ENCODE assay signal across 1 cellular context in genomic region chr4:153137677-153138630, GRCh38.
TF ChIP-seq lines count a peak whose summit lies in the region.

No MANE protein-coding gene starts in this region.

TF ChIP-seq in K562, 482 proteins besides CTCF, POLR2A, EP300 and RAD21 (continued from another document and continues in another):
- no peak for TF ChIP-seq PURB (CRISPR knock-in tag; IDR thresholded peaks at IDR 0.05; ENCODE audit: low read depth)
- TF ChIP-seq HEY1 (CRISPR knock-in tag; IDR thresholded peaks at IDR 0.05; ENCODE audit: borderline replicate concordance) = no peak
- no peak for TF ChIP-seq ZFP1 (CRISPR knock-in tag; IDR thresholded peaks at IDR 0.05)
- TF ChIP-seq NCOR1 (IDR thresholded peaks at IDR 0.05) = peak; percentile 72
- 0 out of 2 replicates have a peak, but pooled peaks have one; percentile 40 for TF ChIP-seq MBD2 (IDR thresholded peaks at IDR 0.05; ENCODE audit: borderline replicate concordance, low read depth)
- no peak for TF ChIP-seq SRF (CRISPR knock-in tag; IDR thresholded peaks at IDR 0.05)
- TF ChIP-seq TCF3 (CRISPR knock-in tag; IDR thresholded peaks at IDR 0.05) = peak; percentile 90
- TF ChIP-seq PML (IDR thresholded peaks at IDR 0.05; ENCODE audit: low read length) = peak; percentile 75; the same call in 1 of the 2 replicates
- 0 out of 2 replicates have a peak, but pooled peaks have one; percentile 25 for TF ChIP-seq HDAC2 (IDR thresholded peaks at IDR 0.05)
- no peak for TF ChIP-seq SRSF7 (optimal IDR thresholded peaks at IDR 0.05; ENCODE audit: low read depth, low read length)
- TF ChIP-seq RREB1 (CRISPR knock-in tag; IDR thresholded peaks at IDR 0.05) = no peak
- peak; percentile 55; the same call in 1 of the 2 replicates for TF ChIP-seq FOXM1 (IDR thresholded peaks at IDR 0.05; ENCODE audit: low read depth)
- no peak for TF ChIP-seq FOXM1 (CRISPR knock-in tag; IDR thresholded peaks at IDR 0.05; ENCODE audit: low read depth)
- no peak for TF ChIP-seq PHF8 (IDR thresholded peaks at IDR 0.05; ENCODE audit: borderline replicate concordance, low read length)
- no peak for TF ChIP-seq MED1 (CRISPR knock-in tag; IDR thresholded peaks at IDR 0.05; ENCODE audit: borderline replicate concordance)
- TF ChIP-seq CREM (IDR thresholded peaks at IDR 0.05; ENCODE audit: low read depth) = 0 out of 2 replicates have a peak, but pooled peaks have one; percentile 24
- no peak for TF ChIP-seq SMAD4 (CRISPR knock-in tag; conservative IDR thresholded peaks at IDR 0.05)
- no peak for TF ChIP-seq CHD2 (IDR thresholded peaks at IDR 0.05; ENCODE audit: low read depth, low read length)
- TF ChIP-seq HDAC3 (IDR thresholded peaks at IDR 0.05; ENCODE audit: borderline replicate concordance, partially characterized antibody) = peak; percentile 25
- peak in 1 of 2 experiments; percentile 50; a peak in 1 of 4 replicates for TF ChIP-seq TBL1XR1 (IDR thresholded peaks at IDR 0.05; ENCODE audit: low read length in 2 of 2)
- peak; percentile 85 for TF ChIP-seq TAL1 (IDR thresholded peaks at IDR 0.05)
- TF ChIP-seq LEF1 (IDR thresholded peaks at IDR 0.05) = peak; percentile 52; the same call in 1 of the 2 replicates
- TF ChIP-seq CLOCK (CRISPR knock-in tag; IDR thresholded peaks at IDR 0.05; ENCODE audit: borderline replicate concordance) = no peak
- TF ChIP-seq KLF16 (IDR thresholded peaks at IDR 0.05) = peak; percentile 67; the same call in 1 of the 2 replicates
- 0 out of 4 replicates have a peak, but pooled peaks of 1 of the 2 experiments have one; percentile 15 for TF ChIP-seq MNT (conservative IDR thresholded peaks at IDR 0.05)
- TF ChIP-seq ATF1 (CRISPR knock-in tag; IDR thresholded peaks at IDR 0.05) = no peak
- TF ChIP-seq ATF1 (tag; IDR thresholded peaks at IDR 0.05) = peak; percentile 32; the same call in 1 of the 2 replicates
- peak; percentile 85 for TF ChIP-seq CBFA2T3 (IDR thresholded peaks at IDR 0.05)
- TF ChIP-seq NCOA2 (IDR thresholded peaks at IDR 0.05; ENCODE audit: partially characterized antibody in 2 of 2) = no peak
- no peak for TF ChIP-seq NR0B1 (IDR thresholded peaks at IDR 0.05; ENCODE audit: partially characterized antibody)
- TF ChIP-seq MEIS2 (IDR thresholded peaks at IDR 0.05; ENCODE audit: partially characterized antibody) = peak; percentile 7
- TF ChIP-seq ETV6 (IDR thresholded peaks at IDR 0.05; ENCODE audit: borderline replicate concordance in 1 of 2, low read depth in 2 of 2, low read length in 1 of 2) = no peak
- TF ChIP-seq ETV6 (CRISPR knock-in tag; IDR thresholded peaks at IDR 0.05; ENCODE audit: borderline replicate concordance) = no peak
- TF ChIP-seq ZNF507 (tag; conservative IDR thresholded peaks at IDR 0.05) = no peak
- TF ChIP-seq CBFA2T2 (conservative IDR thresholded peaks at IDR 0.05) = peak; percentile 65
- no peak for TF ChIP-seq NFRKB (IDR thresholded peaks at IDR 0.05; ENCODE audit: low read depth)
- no peak for TF ChIP-seq RBM39 (optimal IDR thresholded peaks at IDR 0.05; ENCODE audit: low read depth, low read length)
- no peak for TF ChIP-seq ZNF764 (CRISPR knock-in tag; IDR thresholded peaks at IDR 0.05; ENCODE audit: low read depth)
- peak; percentile 17; the same call in 1 of the 2 replicates for TF ChIP-seq ESRRA (IDR thresholded peaks at IDR 0.05; ENCODE audit: borderline replicate concordance, low read depth)
- no peak for TF ChIP-seq SMAD1 (IDR thresholded peaks at IDR 0.05; ENCODE audit: low read depth, low read length, partially characterized antibody)
- TF ChIP-seq SMARCE1 (IDR thresholded peaks at IDR 0.05) = no peak
- TF ChIP-seq SMARCA4 (IDR thresholded peaks at IDR 0.05) = peak; percentile 85; the same call in 1 of the 2 replicates
- no peak for TF ChIP-seq ELK3 (CRISPR knock-in tag; IDR thresholded peaks at IDR 0.05)
- TF ChIP-seq POLR2B (IDR thresholded peaks at IDR 0.05; ENCODE audit: low read depth, partially characterized antibody) = no peak
- TF ChIP-seq ELF1 (tag; IDR thresholded peaks at IDR 0.05) = 0 out of 2 replicates have a peak, but pooled peaks have one; percentile 29
- peak; percentile 93 for TF ChIP-seq SOX6 (IDR thresholded peaks at IDR 0.05)
- no peak for TF ChIP-seq ETS2 (tag; IDR thresholded peaks at IDR 0.05; ENCODE audit: borderline replicate concordance, poor library complexity, severe bottlenecking)
- no peak for TF ChIP-seq NBN (IDR thresholded peaks at IDR 0.05; ENCODE audit: low read depth)
- TF ChIP-seq POLR2AphosphoS5 (IDR thresholded peaks at IDR 0.05; ENCODE audit: control insufficient read depth, insufficient read depth, low read depth, low read length) = peak; percentile 79
- no peak for TF ChIP-seq ZC3H4 (CRISPR knock-in tag; IDR thresholded peaks at IDR 0.05; ENCODE audit: borderline replicate concordance)
- peak; percentile 72 for TF ChIP-seq JUND (IDR thresholded peaks at IDR 0.05; ENCODE audit: borderline replicate concordance, low read depth, low read length)
- no peak for TF ChIP-seq JUND (tag; IDR thresholded peaks at IDR 0.05; ENCODE audit: borderline replicate concordance, low read depth, low read length)
- peak; percentile 70 for TF ChIP-seq GATA2 (CRISPR knock-in tag; IDR thresholded peaks at IDR 0.05)
- no peak for TF ChIP-seq NR2F6 (CRISPR knock-in tag; IDR thresholded peaks at IDR 0.05)
- no peak for TF ChIP-seq BRF2 (IDR thresholded peaks at IDR 0.05; ENCODE audit: borderline replicate concordance, insufficient read depth, insufficient read length)
- peak; percentile 45; the same call in 1 of the 2 replicates for TF ChIP-seq STAT5A (IDR thresholded peaks at IDR 0.05; ENCODE audit: borderline replicate concordance, low read length)
- no peak for TF ChIP-seq CCNT2 (IDR thresholded peaks at IDR 0.05; ENCODE audit: borderline replicate concordance, extremely low read depth, insufficient read length, low read depth, low read length)
- peak in 1 of 2 experiments; percentile 81; a peak in 1 of 4 replicates for TF ChIP-seq RCOR1 (IDR thresholded peaks at IDR 0.05; ENCODE audit: borderline replicate concordance in 1 of 2, low read depth in 2 of 2, low read length in 2 of 2)
- TF ChIP-seq MITF (IDR thresholded peaks at IDR 0.05) = no peak
- peak; percentile 26; the same call in 1 of the 2 replicates for TF ChIP-seq FOSL1 (tag; conservative IDR thresholded peaks at IDR 0.05)
- TF ChIP-seq MTA2 (IDR thresholded peaks at IDR 0.05; ENCODE audit: low read depth) = peak; percentile 73
- no peak for TF ChIP-seq ETV5 (CRISPR knock-in tag; IDR thresholded peaks at IDR 0.05; ENCODE audit: low read depth)
- TF ChIP-seq GTF2A2 (tag; IDR thresholded peaks at IDR 0.05) = no peak
